ENCODE assay signal across 9 cellular contexts in genomic region chr1:40042337-40042736, GRCh38. TPM values are rescaled to one million over a fixed set of nuclear protein-coding genes. Genes with fewer than 3 reads are reported as not detected.
A peak's percentile ranks its signal among the peaks of the same experiment; 100 is the strongest.
DNase-seq lines count a peak whose midpoint lies in the region; ATAC-seq and TF ChIP-seq lines count a peak whose summit lies in the region.
"Had no signal": no experiment of that assay in that cellular context is flagged by ENCODE, and none has a peak within 500 bp of the region (broad histone marks: within the 10 kb centered on the region; RNA-seq: fewer than 3 reads in every experiment).

No MANE protein-coding gene starts in this region.

- peak overlapping the region; percentile 49 for H3K27ac ChIP-seq in CD4-positive, CD25-positive, alpha-beta regulatory T cell (ENCODE audit: insufficient read depth, low read length, poor library complexity, severe bottlenecking)
- H3K27ac ChIP-seq: KMS-11 had no signal

- H3K9ac ChIP-seq in Loucy (ENCODE audit: low read depth, low read length, poor library complexity, severe bottlenecking) = peak overlapping the region; percentile 91
- H3K9ac ChIP-seq: KMS-11 had no signal

- H3K36me3 Mint-ChIP-seq in CD4-positive, CD25-positive, alpha-beta regulatory T cell = peaks cover 28% of the 10 kb centered on the region
- H3K36me3 Mint-ChIP-seq in natural killer cell = no peaks in the 10 kb centered on the region

- H3K36me3 ChIP-seq in CD4-positive, CD25-positive, alpha-beta regulatory T cell (ENCODE audit: control insufficient read depth, insufficient read depth, low read length) = peaks cover 18% of the 10 kb centered on the region
- H3K36me3 ChIP-seq in Loucy (ENCODE audit: insufficient read depth, low read length) (no peaks in the 10 kb centered on the region), MG63 (peaks cover 36% of the 10 kb centered on the region)

- TF ChIP-seq CTCF in Loucy (conservative IDR thresholded peaks at IDR 0.05; ENCODE audit: low read length) = no peak
- TF ChIP-seq CTCF in choroid plexus epithelial cell (conservative IDR thresholded peaks at IDR 0.05; ENCODE audit: low read depth, low read length) = no peak
- no peak for TF ChIP-seq CTCF in natural killer cell (IDR thresholded peaks at IDR 0.05)

- peaks cover 30 to 82% (median 61%) of the 10 kb centered on the region in 4 donors for H3K4me1 Mint-ChIP-seq in CD4-positive, CD25-positive, alpha-beta regulatory T cell
- H3K4me1 Mint-ChIP-seq in natural killer cell = peaks cover 74 to 76% of the 10 kb centered on the region in 2 donors

- peaks cover 55% of the 10 kb centered on the region for H4K20me1 ChIP-seq in Loucy (ENCODE audit: insufficient read depth, low read length, poor library complexity, severe bottlenecking)

- H3K4me1 ChIP-seq in CD4-positive, CD25-positive, alpha-beta regulatory T cell (ENCODE audit: control insufficient read depth, insufficient read depth, low read length, poor library complexity, severe bottlenecking) = peaks cover 84% of the 10 kb centered on the region
- H3K4me1 ChIP-seq in Loucy (ENCODE audit: insufficient read depth, low read length, poor library complexity, severe bottlenecking) = peaks cover 53% of the 10 kb centered on the region

- H3K9me3 ChIP-seq in CD4-positive, CD25-positive, alpha-beta regulatory T cell (ENCODE audit: control insufficient read depth in 2 of 2, low read length in 2 of 2) = no peaks in the 10 kb centered on the region
- no peaks in the 10 kb centered on the region for H3K9me3 ChIP-seq in Loucy (ENCODE audit: insufficient read depth, low read depth, low read length)
- no peaks in the 10 kb centered on the region for H3K9me3 ChIP-seq in MG63

- peak overlapping the region; percentile 97 for H3K4me3 ChIP-seq in CD4-positive, CD25-positive, alpha-beta regulatory T cell (ENCODE audit: low read depth, low read length)
- H3K4me3 ChIP-seq in Loucy (ENCODE audit: low read length, poor library complexity, severe bottlenecking) = peak overlapping the region; percentile 97
- peak overlapping the region; percentile 99 for H3K4me3 ChIP-seq in choroid plexus epithelial cell (ENCODE audit: low read depth, low read length)
- no peak overlapping the region; the same call in 1 of the 2 replicates for H3K4me3 ChIP-seq in MG63

- no peaks in the 10 kb centered on the region for H3K27me3 Mint-ChIP-seq in CD4-positive, CD25-positive, alpha-beta regulatory T cell
- no peaks in the 10 kb centered on the region for H3K27me3 Mint-ChIP-seq in natural killer cell (ENCODE audit: low read depth in 2 of 2)

- peaks cover 68% of the 10 kb centered on the region for H3K79me2 ChIP-seq in Loucy (ENCODE audit: insufficient read depth, low read length)

- H3K27me3 ChIP-seq in CD4-positive, CD25-positive, alpha-beta regulatory T cell (ENCODE audit: control insufficient read depth, insufficient read depth, low read length) = no peaks in the 10 kb centered on the region
- H3K27me3 ChIP-seq in Loucy (ENCODE audit: insufficient read depth, low read length, poor library complexity, severe bottlenecking) (peaks cover 5% of the 10 kb centered on the region), MG63 (no peaks in the 10 kb centered on the region)

- DNase-seq in CD4-positive, CD25-positive, alpha-beta regulatory T cell = no peak
- DNase-seq in choroid plexus epithelial cell (ENCODE audit: low read depth) = peak; percentile 29
- no peak for DNase-seq in natural killer cell
- DNase-seq in D341Med (ENCODE audit: low spot score) = no peak
- no peak for DNase-seq in MG63

- H3K27ac Mint-ChIP-seq in CD4-positive, CD25-positive, alpha-beta regulatory T cell = peak overlapping the region; percentile 66 to 99 (median 99)
- H3K27ac Mint-ChIP-seq in natural killer cell = peak overlapping the region; percentile 96 to 98

- ATAC-seq in CD4-positive, CD25-positive, alpha-beta regulatory T cell (ENCODE audit: low read depth in 2 of 2) = no peak
- ATAC-seq in natural killer cell = no peak
- ATAC-seq in HG03159 (IDR thresholded peaks at IDR 0.05; ENCODE audit: unreplicated experiment) = no peak
- ATAC-seq in HG03378 (IDR thresholded peaks at IDR 0.05; ENCODE audit: unreplicated experiment) = no peak

- H3K9me2 ChIP-seq in Loucy (replicated peaks; ENCODE audit: low read depth, low read length) = no peaks in the 10 kb centered on the region

- intact Hi-C loops in natural killer cell (cut with micrococcal nuclease) = no loop called here

- peaks cover 10% of the 10 kb centered on the region for H3F3A ChIP-seq in Loucy (ENCODE audit: low read depth)

- H3K9me3 Mint-ChIP-seq in CD4-positive, CD25-positive, alpha-beta regulatory T cell = no peaks in the 10 kb centered on the region
- no peaks in the 10 kb centered on the region for H3K9me3 Mint-ChIP-seq in natural killer cell

- H2AFZ ChIP-seq in Loucy (ENCODE audit: low read length) = no peak overlapping the region

- H3K4me3 Mint-ChIP-seq in CD4-positive, CD25-positive, alpha-beta regulatory T cell = peak overlapping the region; percentile 93 to 100 (median 96)
- peak overlapping the region; percentile 84 for H3K4me3 Mint-ChIP-seq in natural killer cell

- H3K4me2 ChIP-seq in Loucy (ENCODE audit: low read depth, low read length, poor library complexity, severe bottlenecking) = peak overlapping the region; percentile 99

RNA-seq across cellular contexts. Expression of gene CAP1, which starts 1.8 kb away (rescaled TPM):
- 322 TPM for total RNA-seq in CD4-positive, CD25-positive, alpha-beta regulatory T cell
- polyA plus RNA-seq in CD4-positive, CD25-positive, alpha-beta regulatory T cell = 100 to 1,000 TPM; 608 to 806 (median 709) TPM
- 100 to 1,000 TPM; 482 to 541 (median 537) TPM for total RNA-seq in natural killer cell
- 164 and 175 TPM in 2 replicates for total RNA-seq in MG63 (2014; rRNA removed; shearing (Covaris generic); ENCODE audit: low replicate concordance)

RNA-seq across cellular contexts. Expression of gene PPT1, which starts 54.7 kb away (rescaled TPM):
- total RNA-seq in CD4-positive, CD25-positive, alpha-beta regulatory T cell = 44.2 TPM
- polyA plus RNA-seq in CD4-positive, CD25-positive, alpha-beta regulatory T cell = 100 to 1,000 TPM; 173 to 219 (median 201) TPM
- total RNA-seq in natural killer cell = 10 to 100 TPM; 24.9 to 34.5 (median 29.9) TPM
- 67.5 and 97.0 TPM in 2 replicates for total RNA-seq in MG63 (2014; rRNA removed; shearing (Covaris generic); ENCODE audit: low replicate concordance)
